ENCODE assay signal across 8 cellular contexts in genomic region chr4:145177906-145178538, GRCh38. TPM values are rescaled to one million over a fixed set of nuclear protein-coding genes. Genes with fewer than 3 reads are reported as not detected.
DNase-seq lines count a peak whose midpoint lies in the region; ATAC-seq, FAIRE-seq and TF ChIP-seq lines count a peak whose summit lies in the region.

No MANE protein-coding gene starts in this region.

- H3K4me3 Mint-ChIP-seq in activated naive CD8-positive, alpha-beta T cell treated with anti-CD3 and anti-CD28 coated beads for 36 hours: peak overlapping the region; percentile 96

- H3F3A ChIP-seq in smooth muscle cell (ENCODE audit: low read depth): no peaks in the 10 kb centered on the region

- peak overlapping the region; percentile 94 for H3K27ac Mint-ChIP-seq in activated naive CD8-positive, alpha-beta T cell treated with anti-CD3 and anti-CD28 coated beads for 36 hours

- WGBS in smooth muscle cell (ENCODE audit: low lambda C conversion rate): 10% methylated on average over 9 of the region's 9 CpGs

- peak overlapping the region; percentile 97 for H2AFZ ChIP-seq in smooth muscle cell (ENCODE audit: low read depth)

- H3K79me2 ChIP-seq in smooth muscle cell (ENCODE audit: low read depth): peaks cover 54% of the 10 kb centered on the region

- no peak for TF ChIP-seq CTCF in smooth muscle cell (IDR thresholded peaks at IDR 0.05; ENCODE audit: borderline replicate concordance, insufficient read depth, poor library complexity, severe bottlenecking)

- H3K9me3 ChIP-seq in iPS-18a (ENCODE audit: control insufficient read depth, low read depth, low read length) (no peaks in the 10 kb centered on the region), smooth muscle cell (replicated peaks; ENCODE audit: low read depth) (no peaks in the 10 kb centered on the region)

- H3K4me1 Mint-ChIP-seq in activated naive CD8-positive, alpha-beta T cell treated with anti-CD3 and anti-CD28 coated beads for 36 hours: peaks cover 30% of the 10 kb centered on the region

- no peak for TF ChIP-seq POLR2A in H54 (IDR thresholded peaks at IDR 0.05; ENCODE audit: low read depth, low read length)

- peak; percentile 42 for DNase-seq in COLO829 (ENCODE audit: low spot score)
- peak; percentile 55 for DNase-seq in LoVo (ENCODE audit: low spot score)
- no peak for DNase-seq in activated naive CD8-positive, alpha-beta T cell treated with anti-CD3 and anti-CD28 coated beads for 36 hours
- no peak for DNase-seq in smooth muscle cell (lab: John Stamatoyannopoulos, UW; ENCODE audit: unreplicated experiment)
- no peak for DNase-seq in activated CD4-positive, CD25-positive, alpha-beta regulatory T cell treated with anti-CD3 and anti-CD28 coated beads, Interleukin-2, amount 50 U/mL, for 72 hours
- DNase-seq in H54 (ENCODE audit: insufficient read length, low spot score): no peak

- no peaks in the 10 kb centered on the region for H3K9me3 Mint-ChIP-seq in activated naive CD8-positive, alpha-beta T cell treated with anti-CD3 and anti-CD28 coated beads for 36 hours

- H3K36me3 ChIP-seq in iPS-18a (ENCODE audit: control insufficient read depth, low read depth, low read length): peaks cover 9% of the 10 kb centered on the region
- H3K36me3 ChIP-seq in smooth muscle cell (ENCODE audit: low read depth): no peaks in the 10 kb centered on the region

- H3K27ac ChIP-seq in iPS-18a (ENCODE audit: low read length): no peak overlapping the region
- peak overlapping the region; percentile 93 for H3K27ac ChIP-seq in smooth muscle cell (ENCODE audit: low read depth)

- peaks cover 50% of the 10 kb centered on the region for H4K20me1 ChIP-seq in smooth muscle cell (ENCODE audit: low read depth)

- H3K27me3 Mint-ChIP-seq in activated naive CD8-positive, alpha-beta T cell treated with anti-CD3 and anti-CD28 coated beads for 36 hours: no peaks in the 10 kb centered on the region

- peak overlapping the region; percentile 81 for H3K4me3 ChIP-seq in iPS-18a (ENCODE audit: low read length)
- H3K4me3 ChIP-seq in smooth muscle cell: peak overlapping the region; percentile 95

- H3K27me3 ChIP-seq in iPS-18a (ENCODE audit: control insufficient read depth, insufficient read depth, low read length) (no peaks in the 10 kb centered on the region), smooth muscle cell (ENCODE audit: low read depth) (no peaks in the 10 kb centered on the region)

- peak overlapping the region; percentile 54 for H3K9ac ChIP-seq in iPS-18a (ENCODE audit: low read length)
- peak overlapping the region; percentile 25 for H3K9ac ChIP-seq in smooth muscle cell (ENCODE audit: low read depth)

- no peak for ATAC-seq in GM19035 (IDR thresholded peaks at IDR 0.05; ENCODE audit: unreplicated experiment)

- H3K4me2 ChIP-seq in smooth muscle cell: peak overlapping the region; percentile 85

- FAIRE-seq in H54 (lab: Jason Lieb, UNC): no peak

- H3K4me1 ChIP-seq in iPS-18a (ENCODE audit: control insufficient read depth, low read depth, low read length) (peaks cover 21% of the 10 kb centered on the region), smooth muscle cell (ENCODE audit: low read depth) (peaks cover 17% of the 10 kb centered on the region)

- peaks cover 36% of the 10 kb centered on the region for H3K36me3 Mint-ChIP-seq in activated naive CD8-positive, alpha-beta T cell treated with anti-CD3 and anti-CD28 coated beads for 36 hours

RNA-seq across cellular contexts. Expression of gene OTUD4, which starts 2.4 kb away (rescaled TPM):
- total RNA-seq in activated naive CD8-positive, alpha-beta T cell treated with anti-CD3 and anti-CD28 coated beads for 36 hours: 10 to 100 TPM; 54.5 to 59.0 TPM
- total RNA-seq in smooth muscle cell: 16.3 and 17.7 TPM in 2 replicates
- polyA plus RNA-seq in smooth muscle cell: 4.4 and 6.2 TPM in 2 replicates

Comparison
In these comparisons a context has a peak if more than half of its experiments do, and no peak if none do; other contexts are left out.
1. DNase-seq: peak in COLO829 (single experiment) and LoVo (single experiment); none in activated naive CD8-positive, alpha-beta T cell treated with anti-CD3 and anti-CD28 coated beads for 36 hours (single experiment), smooth muscle cell (single experiment), activated CD4-positive, CD25-positive, alpha-beta regulatory T cell treated with anti-CD3 and anti-CD28 coated beads, Interleukin-2, amount 50 U/mL, for 72 hours (single experiment) and H54 (single experiment).